ENCODE assay signal across 12 cellular contexts in the genomic region with DNA sequence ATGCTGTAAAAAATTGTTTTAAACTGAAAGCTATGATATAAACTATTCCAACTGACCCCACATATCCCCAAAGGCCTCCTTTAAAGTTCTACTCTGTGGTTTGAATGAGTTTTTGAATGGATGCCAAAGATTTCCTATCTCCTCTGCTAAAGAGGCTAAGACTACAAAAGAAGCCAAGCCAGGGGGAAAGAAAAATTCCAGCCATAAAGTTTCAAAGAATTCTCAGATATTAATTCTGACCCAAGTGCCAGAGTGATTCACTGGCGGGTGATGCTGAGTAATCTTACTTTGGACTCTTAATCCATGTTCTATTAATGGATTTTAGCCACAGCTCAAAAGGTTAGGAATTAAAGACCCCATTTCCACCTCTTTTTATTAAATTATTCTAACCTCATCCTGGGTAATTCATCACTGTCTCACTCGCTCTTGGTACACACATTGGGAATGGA.
DNase-seq lines count a peak whose midpoint lies in the region; TF ChIP-seq lines count a peak whose summit lies in the region.
"Had no signal": no experiment of that assay in that cellular context is flagged by ENCODE, and none has a peak within 500 bp of the region (broad histone marks: within the 10 kb centered on the region; RNA-seq: fewer than 3 reads in every experiment).

No MANE protein-coding gene starts in this region.

- H3K27me3 ChIP-seq in AG04450 (ENCODE audit: control insufficient read depth, insufficient read depth, low read length) (no peaks in the 10 kb centered on the region), brain microvascular endothelial cell (replicated peaks) (no peaks in the 10 kb centered on the region)

- POLR2A ChIA-PET in AG04450 (lab: Yijun Ruan, JAX): interaction anchor here (0.6 to 1.1 kb wide), 5 partner anchors 9 to 760 kb away, joined by 3 read pairs; a partner anchor contains a TSS

- peak overlapping the region; percentile 63 for H3K27ac ChIP-seq in AG04450 (ENCODE audit: low read depth, low read length)
- H3K27ac ChIP-seq in brain microvascular endothelial cell: peak overlapping the region; percentile 79

- in situ Hi-C loops in brain microvascular endothelial cell (cut with HindIII; ENCODE audit: low pct_ligation_motif_present, low sequenced_read_pairs): no loop called here

- peaks cover 3% of the 10 kb centered on the region; the same call in 1 of the 2 replicates for H3K9me3 ChIP-seq in AG04450 (ENCODE audit: control insufficient read depth, insufficient read depth, low read length)

- H3K4me3 ChIP-seq in AG04450 (ENCODE audit: low read depth, low read length) (no peak overlapping the region), brain microvascular endothelial cell (ENCODE audit: low read depth, low read length) (no peak overlapping the region)

- no peaks in the 10 kb centered on the region for H3K36me3 ChIP-seq in brain microvascular endothelial cell (replicated peaks)

- CTCF ChIA-PET in AG04450 (lab: Charles Lee): no interaction called here

- peak; percentile 87 for DNase-seq in AG04450 (ENCODE audit: low read depth, low spot score)
- DNase-seq in HT1080 (ENCODE audit: low read depth): peak; percentile 93
- DNase-seq in brain microvascular endothelial cell: peak; percentile 92
- peak; percentile 29 for DNase-seq in left kidney (ENCODE audit: low read depth, low spot score)
- DNase-seq in MV-4-11 (lab: John Stamatoyannopoulos, UW): no peak
- DNase-seq in SHP77 (lab: John Stamatoyannopoulos, UW): no peak
- no peak for DNase-seq in effector CD8-positive, alpha-beta T cell (lab: John Stamatoyannopoulos, UW)
- no peak for DNase-seq in NK-92 treated with Interleukin-12 subunit alpha and Interleukin-12 subunit beta, amount 100 ng/mL, for 24 hours (lab: John Stamatoyannopoulos, UW)
- DNase-seq: activated CD4-positive, alpha-beta T cell treated with anti-CD3 and anti-CD28 coated beads, Interleukin-2, amount 50 U/mL, for 1 hour; C1 segment of cervical spinal cord; NCI-H2171 treated with DMSO at 0.1 percent for 48 hours; SIG-M5 had no signal

- TF ChIP-seq CTCF in AG04450 (IDR thresholded peaks at IDR 0.05; ENCODE audit: low read depth, low read length): no peak
- TF ChIP-seq CTCF in brain microvascular endothelial cell (IDR thresholded peaks at IDR 0.05; ENCODE audit: low read depth, low read length, missing control alignments): no peak

Comparison
In these comparisons a context has a peak if more than half of its experiments do, and no peak if none do; other contexts are left out.
1. DNase-seq: peak in AG04450 (single experiment), HT1080 (single experiment), brain microvascular endothelial cell (single experiment) and left kidney (single experiment); none in MV-4-11 (single experiment), SHP77 (0 of 2), effector CD8-positive, alpha-beta T cell (single experiment) and NK-92 treated with Interleukin-12 subunit alpha and Interleukin-12 subunit beta, amount 100 ng/mL, for 24 hours (single experiment).